In the genomic region with DNA sequence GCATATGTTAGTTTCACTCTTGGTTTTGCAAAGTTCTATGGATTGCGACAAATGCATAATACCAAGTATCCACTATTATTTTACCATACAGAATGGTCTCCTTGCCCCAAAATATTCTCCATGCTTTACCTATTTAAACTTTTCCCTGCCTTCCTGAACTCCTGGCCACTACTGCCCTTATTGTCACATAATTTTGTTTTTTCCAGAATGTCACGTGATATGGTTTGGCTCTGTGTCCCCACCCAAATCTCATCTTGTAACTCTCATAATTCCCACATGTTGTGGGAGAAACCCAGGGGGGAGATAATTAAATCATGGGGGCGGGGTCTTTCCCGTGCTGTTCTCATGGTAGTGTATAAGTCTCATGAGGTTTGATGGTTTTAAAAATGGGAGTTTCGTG, we compare ENCODE assay signal across 29 cellular contexts.
"Had no signal": no experiment of that assay in that cellular context is flagged by ENCODE, and none has a peak within 500 bp of the region (broad histone marks: within the 10 kb centered on the region; RNA-seq: fewer than 3 reads in every experiment).

No MANE protein-coding gene starts in this region.

- H3K4me2 ChIP-seq: neural progenitor cell, smooth muscle cell had no signal

- H3K4me3 Mint-ChIP-seq: naive B cell; naive thymus-derived CD8-positive, alpha-beta T cell; natural killer cell treated with Interleukin-12 subunit alpha and Interleukin-12 subunit beta and Interleukin-15 and Interleukin-18, amount 100 ng/mL, for 72 hours; neural progenitor cell; stimulated activated effector memory CD8-positive, alpha-beta T cell treated with anti-CD3 and anti-CD28 coated beads, Interleukin-12 subunit alpha, Interleukin-12 subunit beta, amount 100 ng/mL, for 72 hours; stimulated activated naive B cell treated with anti-CD40 and anti-IgM and Interleukin-4, amounts not matched to agents 10 μg/mL and 1 μg/mL and 100 μg/mL, for 72 hours; stimulated activated naive CD8-positive, alpha-beta T cell treated with anti-CD3 and anti-CD28 coated beads, Interleukin-15, Interleukin-2, amounts not matched to agents 100 ng/mL and 50 ng/mL, for 24 hours had no signal

- H3K27me3 Mint-ChIP-seq: naive B cell; natural killer cell treated with Interleukin-12 subunit alpha and Interleukin-12 subunit beta and Interleukin-15 and Interleukin-18, amount 100 ng/mL, for 72 hours; progenitor cell of endocrine pancreas; stimulated activated naive B cell treated with anti-CD40 and anti-IgM and Interleukin-4, amounts not matched to agents 10 μg/mL and 1 μg/mL and 100 μg/mL, for 72 hours; stimulated activated naive CD8-positive, alpha-beta T cell treated with anti-CD3 and anti-CD28 coated beads, Interleukin-15, Interleukin-2, amounts not matched to agents 100 ng/mL and 50 ng/mL, for 24 hours had no signal

- H3K4me3 ChIP-seq: neural progenitor cell, ovary, psoas muscle, skin epidermis, smooth muscle cell, stomach, thoracic aorta, thyroid gland, tibial nerve, upper lobe of left lung, uterus had no signal

- H3K9me3 Mint-ChIP-seq: neural progenitor cell; stimulated activated naive CD8-positive, alpha-beta T cell treated with anti-CD3 and anti-CD28 coated beads, Interleukin-15, Interleukin-2, amounts not matched to agents 100 ng/mL and 50 ng/mL, for 24 hours had no signal

- H3K27ac ChIP-seq: neural progenitor cell, ovary, parathyroid adenoma, psoas muscle, skin epidermis, stomach, thoracic aorta, thyroid gland, tibial nerve, upper lobe of left lung, uterus had no signal

- ATAC-seq: naive thymus-derived CD8-positive, alpha-beta T cell; natural killer cell treated with Interleukin-12 subunit alpha and Interleukin-12 subunit beta and Interleukin-15 and Interleukin-18, amount 100 ng/mL, for 72 hours; psoas muscle; right cardiac atrium; sciatic nerve; stimulated activated effector memory CD8-positive, alpha-beta T cell treated with anti-CD3 and anti-CD28 coated beads, Interleukin-12 subunit alpha, Interleukin-12 subunit beta, amount 100 ng/mL, for 72 hours; stimulated activated naive B cell treated with anti-CD40 and anti-IgM and Interleukin-4, amounts not matched to agents 10 μg/mL and 1 μg/mL and 100 μg/mL, for 72 hours had no signal

- H3K4me1 Mint-ChIP-seq: naive B cell; naive thymus-derived CD8-positive, alpha-beta T cell; neural progenitor cell; stimulated activated effector memory CD8-positive, alpha-beta T cell treated with anti-CD3 and anti-CD28 coated beads, Interleukin-12 subunit alpha, Interleukin-12 subunit beta, amount 100 ng/mL, for 72 hours; stimulated activated naive B cell treated with anti-CD40 and anti-IgM and Interleukin-4, amounts not matched to agents 10 μg/mL and 1 μg/mL and 100 μg/mL, for 72 hours had no signal

- H3K27me3 ChIP-seq: neural progenitor cell, ovary, stomach, thyroid gland, tibial nerve, upper lobe of left lung, uterus had no signal

- H3K9me3 ChIP-seq: ovary, psoas muscle, thoracic aorta, thyroid gland, tibial nerve, upper lobe of left lung, uterus had no signal

- DNase-seq: naive B cell; naive thymus-derived CD8-positive, alpha-beta T cell; occipital lobe; ovary; posterior cingulate gyrus; psoas muscle; right cardiac atrium; stimulated activated CD4-positive, alpha-beta T cell treated with anti-CD3 and anti-CD28 coated beads, Interleukin-15, amount 100 ng/mL, for 24 hours; stimulated activated CD4-positive, alpha-beta T cell treated with anti-CD3 and anti-CD28 coated beads, Interleukin-2, amount 100 ng/mL, for 24 hours; stimulated activated CD4-positive, alpha-beta T cell treated with anti-CD3 and anti-CD28 coated beads, Interleukin-2, amount 100 ng/mL, for 48 hours; stimulated activated CD4-positive, alpha-beta T cell treated with anti-CD3 and anti-CD28 coated beads, Interleukin-4, amount 100 ng/mL, for 24 hours; stimulated activated naive B cell treated with anti-CD40 and anti-IgM and Interleukin-4, amounts not matched to agents 10 μg/mL and 1 μg/mL and 100 μg/mL, for 72 hours; stimulated activated naive CD4-positive, alpha-beta T cell treated with Interleukin-2 at 50 U/mL for 16 hours; stomach; thyroid gland; trophoblast cell; upper lobe of left lung; uterus had no signal

- H2AFZ ChIP-seq: neural progenitor cell, parathyroid adenoma had no signal

- H3K36me3 Mint-ChIP-seq: naive B cell; naive thymus-derived CD8-positive, alpha-beta T cell; natural killer cell treated with Interleukin-12 subunit alpha and Interleukin-12 subunit beta and Interleukin-15 and Interleukin-18, amount 100 ng/mL, for 72 hours; neural progenitor cell; stimulated activated effector memory CD8-positive, alpha-beta T cell treated with anti-CD3 and anti-CD28 coated beads, Interleukin-12 subunit alpha, Interleukin-12 subunit beta, amount 100 ng/mL, for 72 hours; stimulated activated naive B cell treated with anti-CD40 and anti-IgM and Interleukin-4, amounts not matched to agents 10 μg/mL and 1 μg/mL and 100 μg/mL, for 72 hours had no signal

- H3K79me2 ChIP-seq: parathyroid adenoma had no signal

- H3K36me3 ChIP-seq: neural progenitor cell, ovary, stomach, thoracic aorta, thyroid gland, tibial nerve, upper lobe of left lung, uterus had no signal

- H3K9ac ChIP-seq: neural progenitor cell, parathyroid adenoma had no signal

- H3K27ac Mint-ChIP-seq: naive B cell; naive thymus-derived CD8-positive, alpha-beta T cell; natural killer cell treated with Interleukin-12 subunit alpha and Interleukin-12 subunit beta and Interleukin-15 and Interleukin-18, amount 100 ng/mL, for 72 hours; neural progenitor cell; progenitor cell of endocrine pancreas; stimulated activated effector memory CD8-positive, alpha-beta T cell treated with anti-CD3 and anti-CD28 coated beads, Interleukin-12 subunit alpha, Interleukin-12 subunit beta, amount 100 ng/mL, for 72 hours; stimulated activated naive B cell treated with anti-CD40 and anti-IgM and Interleukin-4, amounts not matched to agents 10 μg/mL and 1 μg/mL and 100 μg/mL, for 72 hours; stimulated activated naive CD8-positive, alpha-beta T cell treated with anti-CD3 and anti-CD28 coated beads, Interleukin-15, Interleukin-2, amounts not matched to agents 100 ng/mL and 50 ng/mL, for 24 hours had no signal

- H3K4me1 ChIP-seq: neural progenitor cell, parathyroid adenoma, psoas muscle, stomach, thyroid gland, tibial nerve, upper lobe of left lung, uterus had no signal
